1 cellular context compared by ENCODE assay signal in genomic region chr2:164692114-164692513, GRCh38.
TF ChIP-seq lines count a peak whose summit lies in the region.

No MANE protein-coding gene starts in this region.

TF ChIP-seq in A549, 52 proteins besides CTCF, POLR2A, EP300 and RAD21 (continued from another document):
- TF ChIP-seq ELK1 (IDR thresholded peaks at IDR 0.05; ENCODE audit: low read depth, low read length), result no peak
